8 cellular contexts compared by ENCODE assay signal in the genomic region with DNA sequence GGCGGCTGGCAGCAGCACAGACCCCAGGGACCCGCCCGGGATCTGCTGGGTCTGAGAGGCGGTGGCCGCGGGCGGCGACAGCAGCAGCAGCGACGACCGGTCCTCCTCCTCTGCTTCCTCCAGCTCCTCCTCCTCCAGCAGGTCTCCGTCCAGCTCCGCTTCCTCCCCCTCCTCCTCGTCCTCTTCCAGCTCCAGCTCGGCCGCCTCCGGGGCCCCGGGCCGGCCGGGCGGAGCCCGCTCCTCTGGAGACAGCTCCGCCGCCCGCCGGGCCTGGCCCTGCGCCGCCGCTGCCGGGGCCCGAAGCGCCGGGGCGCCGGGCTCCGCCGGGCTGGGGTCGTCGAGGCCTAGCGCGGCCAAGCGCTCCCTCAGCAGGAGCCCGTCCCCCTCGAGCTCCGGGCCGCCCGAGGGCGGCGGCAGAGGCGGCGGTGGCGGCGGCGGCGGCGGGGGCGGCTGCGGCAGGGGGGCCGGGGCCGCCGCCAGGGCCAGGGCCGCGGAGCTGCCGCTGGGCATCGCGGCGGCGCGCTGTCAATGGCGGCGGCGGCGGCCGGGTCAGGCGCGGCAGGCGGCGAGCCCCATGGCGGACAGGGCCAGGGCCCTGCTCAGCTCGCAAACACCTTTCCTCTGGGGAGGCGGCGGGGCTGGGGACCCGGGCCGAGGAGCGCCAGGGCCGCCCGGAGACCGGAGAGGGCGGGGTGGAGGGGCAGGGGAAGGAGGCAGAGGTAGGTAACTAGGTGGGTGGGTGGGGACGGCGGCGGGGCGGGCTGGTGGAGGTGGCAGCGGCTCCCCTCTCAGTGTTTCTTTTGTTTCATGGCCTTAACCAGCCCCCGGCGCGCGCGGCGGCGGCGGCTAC. TPM values are rescaled to one million over a fixed set of nuclear protein-coding genes. Genes with fewer than 3 reads are reported as not detected.
A peak's percentile ranks its signal among the peaks of the same experiment; 100 is the strongest.
DNase-seq lines count a peak whose midpoint lies in the region; ATAC-seq, FAIRE-seq and TF ChIP-seq lines count a peak whose summit lies in the region.

No MANE protein-coding gene starts in this region.

- H3K4me3 ChIP-seq in kidney epithelial cell (ENCODE audit: low read depth, low read length): peak overlapping the region; percentile 99

- DNase-seq in COR-L47 (lab: John Stamatoyannopoulos, UW) (peak; percentile 46), HK-2 (ENCODE audit: unreplicated experiment) (peak; percentile 50), T-helper 1 cell (peak in 3 of 5 donors; percentile 23 to 55 (median 34)), cerebellum (ENCODE audit: low spot score) (peak; percentile 33), kidney epithelial cell (ENCODE audit: low read depth) (no peak), RCC 7860 (ENCODE audit: low spot score) (no peak)
- DNase-seq in stimulated activated CD4-positive, alpha-beta T cell treated with anti-CD3 and anti-CD28 coated beads, Interleukin-4, amount 100 ng/mL, for 24 hours: peak; percentile 41

- peak; percentile 5 for ATAC-seq in GM19438 (IDR thresholded peaks at IDR 0.05; ENCODE audit: low read depth, unreplicated experiment)

- H3K36me3 ChIP-seq in kidney epithelial cell (ENCODE audit: control insufficient read depth, insufficient read depth, low read length): no peaks in the 10 kb centered on the region

- TF ChIP-seq CTCF in kidney epithelial cell (IDR thresholded peaks at IDR 0.05; ENCODE audit: insufficient read depth, low read length, poor library complexity, severe bottlenecking): no peak

- no peak for FAIRE-seq in RCC 7860 (lab: Jason Lieb, UNC)

- no peaks in the 10 kb centered on the region for H3K27me3 ChIP-seq in kidney epithelial cell (ENCODE audit: control insufficient read depth, insufficient read depth, low read length)

RNA-seq across cellular contexts. Expression of a gene that starts 0.4 kb away (rescaled TPM):
- total RNA-seq in cerebellum (111 TPM), kidney epithelial cell (60.1 and 64.7 TPM in 2 replicates)

Comparison
In these comparisons a context has a peak if more than half of its experiments do, and no peak if none do; other contexts are left out.
1. DNase-seq: peak in COR-L47 (single experiment), HK-2 (single experiment), T-helper 1 cell (3 of 5), cerebellum (single experiment) and stimulated activated CD4-positive, alpha-beta T cell treated with anti-CD3 and anti-CD28 coated beads, Interleukin-4, amount 100 ng/mL, for 24 hours (single experiment); none in kidney epithelial cell (single experiment) and RCC 7860 (single experiment).